Comparison of ENCODE assay signal across 24 cellular contexts in the genomic region with DNA sequence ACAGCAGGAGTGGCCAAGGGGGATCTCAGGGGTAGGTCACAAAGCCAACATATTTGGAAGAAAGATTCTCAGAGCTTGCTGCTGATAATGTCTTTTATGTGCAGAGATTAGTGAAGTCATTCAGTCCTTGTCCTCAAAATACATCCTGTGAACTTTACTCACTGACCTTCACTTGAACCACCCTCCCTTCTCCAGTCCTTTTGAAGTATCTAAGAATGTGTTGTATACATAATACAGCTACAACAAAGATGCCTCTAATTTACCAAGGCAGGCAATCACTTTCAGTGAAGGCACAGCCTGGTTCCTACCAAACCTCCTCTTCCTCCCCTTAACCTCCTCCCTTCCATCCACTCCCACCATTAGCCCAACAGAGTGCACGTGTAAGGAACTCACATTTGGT. TPM values are rescaled to one million over a fixed set of nuclear protein-coding genes. Genes with fewer than 3 reads are reported as not detected.
DNase-seq lines count a peak whose midpoint lies in the region; TF ChIP-seq lines count a peak whose summit lies in the region.
"Had no signal": no experiment of that assay in that cellular context is flagged by ENCODE, and none has a peak within 500 bp of the region (broad histone marks: within the 10 kb centered on the region; RNA-seq: fewer than 3 reads in every experiment).

No MANE protein-coding gene starts in this region.

- BruUV-seq in MCF 10A (replicated peaks; lab: Mats Ljungman, UMichigan), result no TSS peak
- no TSS peak for BruUV-seq in mammary epithelial cell (replicated peaks; lab: Mats Ljungman, UMichigan)

- in situ Hi-C loops in mammary epithelial cell (cut with MboI; ENCODE audit: low sequenced_read_pairs in 2 of 2), result no loop called here

- intact Hi-C loops in MCF 10A (cut with micrococcal nuclease), result no loop called here
- intact Hi-C loops in mammary epithelial cell (cut with micrococcal nuclease), result no loop called here

- H3K27me3 ChIP-seq in mammary epithelial cell (ENCODE audit: insufficient read depth, low read length), result no peaks in the 10 kb centered on the region

- WGBS in mammary epithelial cell (ENCODE audit: low coverage, missing lambda C conversion rate), result 100% methylated on average over 1 of the region's 1 CpG

- H3K4me3 Mint-ChIP-seq in MCF 10A (ENCODE audit: unreplicated experiment), result no peak overlapping the region
- peak overlapping the region; percentile 6 for H3K4me3 Mint-ChIP-seq in endothelial cell (ENCODE audit: unreplicated experiment)
- no peak overlapping the region for H3K4me3 Mint-ChIP-seq in nephron progenitor cell
- H3K4me3 Mint-ChIP-seq: CD8-positive, alpha-beta T cell; H9; T-cell had no signal

- POLR2A ChIA-PET in MCF 10A (lab: Yijun Ruan, JAX), result interaction anchor here (1.1 to 1.2 kb wide), 2 partner anchors 10 to 21 kb away, joined by 3 to 4 read pairs; no protein-coding TSS in a partner anchor

- TF ChIP-seq CTCF in MCF 10A (IDR thresholded peaks at IDR 0.05; ENCODE audit: unreplicated experiment) (no peak), mammary epithelial cell (conservative IDR thresholded peaks at IDR 0.05 in 1 of 2, IDR thresholded peaks at IDR 0.05 in 1 of 2; ENCODE audit: extremely low read depth in 1 of 2, insufficient read depth in 1 of 2, low read depth in 1 of 2, low read length in 2 of 2) (no peak), endothelial cell (IDR thresholded peaks at IDR 0.05; ENCODE audit: unreplicated experiment) (no peak), nephron progenitor cell (IDR thresholded peaks at IDR 0.05) (no peak)

- H3K27me3 Mint-ChIP-seq in MCF 10A (ENCODE audit: insufficient read depth, unreplicated experiment) (no peaks in the 10 kb centered on the region), endothelial cell (ENCODE audit: unreplicated experiment) (peaks cover 3% of the 10 kb centered on the region), nephron progenitor cell (ENCODE audit: low read depth, poor library complexity) (no peaks in the 10 kb centered on the region)
- H3K27me3 Mint-ChIP-seq: IgD-negative memory B cell had no signal

- no peak overlapping the region for H3K4me3 ChIP-seq in mammary epithelial cell (replicated peaks in 1 of 3; ENCODE audit: insufficient read depth in 1 of 3, low read depth in 2 of 3, low read length in 3 of 3)

- H3K27ac ChIP-seq in mammary epithelial cell (ENCODE audit: insufficient read depth, low read depth, low read length) (no peak overlapping the region), KOPT-K1 (ENCODE audit: low read depth, low read length, poor library complexity, severe bottlenecking) (peak overlapping the region; percentile 18)
- H3K27ac ChIP-seq: 22Rv1 had no signal

- H3K27ac Mint-ChIP-seq in MCF 10A (ENCODE audit: low read depth, unreplicated experiment) (peak overlapping the region; percentile 35), endothelial cell (ENCODE audit: unreplicated experiment) (no peak overlapping the region), nephron progenitor cell (peak overlapping the region; percentile 90)
- H3K27ac Mint-ChIP-seq: IgD-negative memory B cell, T-cell had no signal

- H2AFZ ChIP-seq in mammary epithelial cell (ENCODE audit: low read depth, low read length), result no peak overlapping the region

- dilution Hi-C loops in mammary epithelial cell (cut with HindIII; ENCODE audit: low sequenced_read_pairs), result no loop called here

- H3K4me1 ChIP-seq in mammary epithelial cell (ENCODE audit: insufficient read depth, low read length), result peaks cover 2% of the 10 kb centered on the region

- H3K4me2 ChIP-seq in mammary epithelial cell (ENCODE audit: insufficient read depth, low read depth, low read length), result no peak overlapping the region

- no peaks in the 10 kb centered on the region for H3K79me2 ChIP-seq in mammary epithelial cell (ENCODE audit: insufficient read depth, low read length)

- CTCF ChIA-PET in MCF 10A (lab: Yijun Ruan, JAX), result no interaction called here
- CTCF ChIA-PET in mammary epithelial cell (lab: Charles Lee; ENCODE audit: low non-redundant PET), result no interaction called here

- H3K9me3 Mint-ChIP-seq in MCF 10A (ENCODE audit: unreplicated experiment) (no peaks in the 10 kb centered on the region), endothelial cell (ENCODE audit: unreplicated experiment) (no peaks in the 10 kb centered on the region), nephron progenitor cell (peaks cover 25% of the 10 kb centered on the region)
- H3K9me3 Mint-ChIP-seq: H9 had no signal

- H3K36me3 ChIP-seq in mammary epithelial cell (ENCODE audit: insufficient read depth, low read length), result no peaks in the 10 kb centered on the region
- no peaks in the 10 kb centered on the region for H3K36me3 ChIP-seq in KOPT-K1 (ENCODE audit: insufficient read depth, low read length)

- peaks cover 55% of the 10 kb centered on the region for H3K36me3 Mint-ChIP-seq in MCF 10A (ENCODE audit: insufficient read depth, unreplicated experiment)
- H3K36me3 Mint-ChIP-seq in endothelial cell (ENCODE audit: low read depth, unreplicated experiment), result peaks cover 26% of the 10 kb centered on the region
- H3K36me3 Mint-ChIP-seq in nephron progenitor cell (ENCODE audit: low read depth), result peaks cover 87% of the 10 kb centered on the region
- H3K36me3 Mint-ChIP-seq: CD8-positive, alpha-beta T cell had no signal

- no peak overlapping the region for H3K9ac ChIP-seq in mammary epithelial cell (ENCODE audit: insufficient read depth, low read length)

- DNase-seq in MCF 10A (ENCODE audit: unreplicated experiment) (no peak), mammary epithelial cell (no peak), endothelial cell (ENCODE audit: low spot score) (no peak), nephron progenitor cell (no peak), NCI-H1930 (lab: John Stamatoyannopoulos, UW) (no peak), DMS 273 (lab: John Stamatoyannopoulos, UW; ENCODE audit: unreplicated experiment) (no peak), NCI-H510A treated with DMSO at 0.1 percent for 48 hours (lab: John Stamatoyannopoulos, UW) (no peak)
- DNase-seq: ACHN; C1 segment of cervical spinal cord; CD8-positive, alpha-beta T cell; DMS53; EL; GF-D8; H9; Karpas-422; NCI-H187; NCI-H2107; NCI-H748 treated with DMSO at 0.1 percent for 48 hours; NK-92 treated with Interleukin-12 subunit alpha and Interleukin-12 subunit beta, amount 100 ng/mL, for 24 hours; SIG-M5; T-cell had no signal

- no peaks in the 10 kb centered on the region for H3K9me3 ChIP-seq in mammary epithelial cell (replicated peaks; ENCODE audit: insufficient read depth, low read length)
- H3K9me3 ChIP-seq in KOPT-K1 (ENCODE audit: insufficient read depth, low read length, poor library complexity, severe bottlenecking), result peaks cover 5% of the 10 kb centered on the region

- H4K20me1 ChIP-seq in mammary epithelial cell (ENCODE audit: insufficient read depth, low read length), result no peaks in the 10 kb centered on the region

- peaks cover 6% of the 10 kb centered on the region for H3K4me1 Mint-ChIP-seq in MCF 10A (ENCODE audit: insufficient read depth, unreplicated experiment)
- H3K4me1 Mint-ChIP-seq in endothelial cell (ENCODE audit: unreplicated experiment), result peaks cover 4% of the 10 kb centered on the region
- H3K4me1 Mint-ChIP-seq in nephron progenitor cell, result peaks cover 22% of the 10 kb centered on the region
- H3K4me1 Mint-ChIP-seq: H9 had no signal

RNA-seq across cellular contexts. Expression of a gene that starts 38.3 kb away (rescaled TPM):
- total RNA-seq in MCF 10A (2022) (93.0 and 101 TPM in 2 replicates), mammary epithelial cell (10 to 100 TPM; 69.3 to 80.3 TPM), endothelial cell (ENCODE audit: unreplicated experiment) (40.6 TPM)
- polyA plus RNA-seq in mammary epithelial cell, result 32.9 TPM
- polyA minus RNA-seq in mammary epithelial cell, result 117 TPM
